ENCODE assay signal across 9 cellular contexts in the genomic region with DNA sequence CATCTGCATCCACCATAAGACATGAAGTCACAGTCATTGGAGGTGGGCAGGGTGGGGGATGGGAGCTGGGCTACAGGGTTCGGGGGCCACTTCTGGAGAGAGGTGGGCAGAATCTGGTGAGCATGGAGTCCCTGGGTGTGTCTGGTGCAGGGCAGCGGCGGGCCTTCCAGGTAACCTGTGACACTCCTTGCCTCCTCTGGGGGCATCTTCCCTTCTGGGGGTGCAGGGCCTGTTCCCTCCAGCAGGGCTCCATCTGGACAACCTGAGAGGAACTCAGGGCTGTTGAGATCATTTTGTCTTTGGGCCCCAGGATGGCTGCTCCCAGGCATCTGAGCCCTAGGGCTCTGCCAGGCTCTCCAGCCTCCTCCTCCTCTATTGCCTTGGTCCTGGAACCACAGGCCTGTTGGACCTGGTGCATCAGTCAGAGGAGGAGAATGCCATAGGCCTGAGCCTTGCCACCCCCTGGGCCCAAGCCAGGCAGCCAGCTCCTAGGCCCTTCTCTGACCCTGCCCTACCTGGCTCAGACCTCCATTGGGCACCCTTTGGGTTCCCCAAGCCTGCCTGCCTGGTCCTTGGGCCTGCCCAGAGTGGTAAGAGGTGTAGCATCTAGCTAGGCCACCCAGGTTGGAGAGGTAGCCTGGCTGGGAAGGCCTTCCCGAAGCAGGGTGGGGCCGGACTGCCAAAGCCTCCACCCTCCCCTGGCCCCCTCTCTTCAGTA. TPM values are rescaled to one million over a fixed set of nuclear protein-coding genes. Genes with fewer than 3 reads are reported as not detected.
DNase-seq lines count a peak whose midpoint lies in the region; ATAC-seq and TF ChIP-seq lines count a peak whose summit lies in the region.
"Had no signal": no experiment of that assay in that cellular context is flagged by ENCODE, and none has a peak within 500 bp of the region (broad histone marks: within the 10 kb centered on the region; RNA-seq: fewer than 3 reads in every experiment).

No MANE protein-coding gene starts in this region.

- POLR2A ChIA-PET in activated CD4-positive, alpha-beta memory T cell treated with anti-CD3 and anti-CD28 coated beads for 36 hours (lab: Charles Lee), result no interaction called here
- POLR2A ChIA-PET in activated CD4-positive, alpha-beta memory T cell treated with anti-CD3 and anti-CD28 coated beads, Interleukin-2, amount 10 ng/mL, durations not matched to agents 7 days and 5 days (lab: Charles Lee), result no interaction called here
- POLR2A ChIA-PET in RWPE1 (lab: Yijun Ruan, JAX; ENCODE audit: low non-redundant PET), result interaction anchor here (0.6 kb wide), 1 partner anchor 18 kb away, joined by 6 read pairs; no protein-coding TSS in a partner anchor

- H3K4me3 ChIP-seq in foreskin fibroblast (ENCODE audit: low read depth in 1 of 2, low read length in 2 of 2), result no peak overlapping the region
- no peak overlapping the region for H3K4me3 ChIP-seq in testis

- H3K4me1 Mint-ChIP-seq in activated CD4-positive, alpha-beta memory T cell treated with anti-CD3 and anti-CD28 coated beads for 36 hours (ENCODE audit: low read depth), result no peaks in the 10 kb centered on the region
- peaks cover 4% of the 10 kb centered on the region for H3K4me1 Mint-ChIP-seq in activated CD4-positive, alpha-beta memory T cell treated with anti-CD3 and anti-CD28 coated beads, Interleukin-2, amount 10 ng/mL, durations not matched to agents 7 days and 5 days

- CTCF ChIA-PET in activated CD4-positive, alpha-beta memory T cell treated with anti-CD3 and anti-CD28 coated beads for 36 hours (lab: Charles Lee), result interaction anchor here (1.1 to 8.1 kb wide), 4 partner anchors 29 to 122 kb away, joined by 5 to 182 read pairs (median 66); partner anchors contain the start of gene DAND5
- CTCF ChIA-PET in activated CD4-positive, alpha-beta memory T cell treated with anti-CD3 and anti-CD28 coated beads, Interleukin-2, amount 10 ng/mL, durations not matched to agents 7 days and 5 days (lab: Charles Lee), result interaction anchor here (1.9 kb wide), 1 partner anchor 112 kb away, joined by 9 read pairs; no protein-coding TSS in a partner anchor
- CTCF ChIA-PET in RWPE1 (lab: Yijun Ruan, JAX), result interaction anchor here (1.1 to 2.3 kb wide), 2 partner anchors 16 to 111 kb away, joined by 4 to 7 read pairs; no protein-coding TSS in a partner anchor

- no peak for TF ChIP-seq POLR2A in testis (IDR thresholded peaks at IDR 0.05)

- DNase-seq in activated CD4-positive, alpha-beta memory T cell treated with anti-CD3 and anti-CD28 coated beads for 36 hours, result peak; percentile 26
- DNase-seq in activated CD4-positive, alpha-beta memory T cell treated with anti-CD3 and anti-CD28 coated beads, Interleukin-2, amount 10 ng/mL, durations not matched to agents 7 days and 5 days, result no peak
- DNase-seq in RWPE1 (ENCODE audit: low spot score), result peak; percentile 51
- DNase-seq in foreskin fibroblast, result no peak
- no peak for DNase-seq in testis
- DNase-seq: NCI-H2029 had no signal

- peaks cover 37% of the 10 kb centered on the region for H3K4me1 ChIP-seq in testis

- no peaks in the 10 kb centered on the region for H3K27me3 Mint-ChIP-seq in activated CD4-positive, alpha-beta memory T cell treated with anti-CD3 and anti-CD28 coated beads for 36 hours
- peaks cover 12% of the 10 kb centered on the region for H3K27me3 Mint-ChIP-seq in activated CD4-positive, alpha-beta memory T cell treated with anti-CD3 and anti-CD28 coated beads, Interleukin-2, amount 10 ng/mL, durations not matched to agents 7 days and 5 days

- TF ChIP-seq CTCF in RWPE1 (conservative IDR thresholded peaks at IDR 0.05; ENCODE audit: low read depth), result no peak
- TF ChIP-seq CTCF in foreskin fibroblast (IDR thresholded peaks at IDR 0.05; ENCODE audit: low read depth, low read length), result peak; percentile 37
- TF ChIP-seq CTCF in testis (IDR thresholded peaks at IDR 0.05), result peak in 1 of 3 experiments; percentile 7

- no peaks in the 10 kb centered on the region for H3K27me3 ChIP-seq in testis

- intact Hi-C loops in activated CD4-positive, alpha-beta memory T cell treated with anti-CD3 and anti-CD28 coated beads for 36 hours (cut with micrococcal nuclease), result no loop called here
- intact Hi-C loops in testis (cut with DNase I; ENCODE audit: low total_unique reads), result no loop called here

- H3K9me3 ChIP-seq in testis, result no peaks in the 10 kb centered on the region

- H3K9me3 Mint-ChIP-seq in activated CD4-positive, alpha-beta memory T cell treated with anti-CD3 and anti-CD28 coated beads for 36 hours, result no peaks in the 10 kb centered on the region
- no peaks in the 10 kb centered on the region for H3K9me3 Mint-ChIP-seq in activated CD4-positive, alpha-beta memory T cell treated with anti-CD3 and anti-CD28 coated beads, Interleukin-2, amount 10 ng/mL, durations not matched to agents 7 days and 5 days

- no peaks in the 10 kb centered on the region for H3K36me3 ChIP-seq in testis (ENCODE audit: low read depth, missing control alignments)

- H3K27ac ChIP-seq in RWPE1 (peak overlapping the region; percentile 72), testis (peak overlapping the region; percentile 21 to 80)

- no peak overlapping the region for H3K4me3 Mint-ChIP-seq in activated CD4-positive, alpha-beta memory T cell treated with anti-CD3 and anti-CD28 coated beads for 36 hours
- H3K4me3 Mint-ChIP-seq in activated CD4-positive, alpha-beta memory T cell treated with anti-CD3 and anti-CD28 coated beads, Interleukin-2, amount 10 ng/mL, durations not matched to agents 7 days and 5 days, result no peak overlapping the region

- WGBS in testis, 2 donors, result 88 to 93% methylated on average over 3 to 5 of the region's 5 CpGs

- H3K27ac Mint-ChIP-seq in activated CD4-positive, alpha-beta memory T cell treated with anti-CD3 and anti-CD28 coated beads for 36 hours, result no peak overlapping the region
- no peak overlapping the region for H3K27ac Mint-ChIP-seq in activated CD4-positive, alpha-beta memory T cell treated with anti-CD3 and anti-CD28 coated beads, Interleukin-2, amount 10 ng/mL, durations not matched to agents 7 days and 5 days

- no peaks in the 10 kb centered on the region for H3K36me3 Mint-ChIP-seq in activated CD4-positive, alpha-beta memory T cell treated with anti-CD3 and anti-CD28 coated beads for 36 hours
- H3K36me3 Mint-ChIP-seq in activated CD4-positive, alpha-beta memory T cell treated with anti-CD3 and anti-CD28 coated beads, Interleukin-2, amount 10 ng/mL, durations not matched to agents 7 days and 5 days (ENCODE audit: low read depth), result no peaks in the 10 kb centered on the region

- ATAC-seq in HG03378 (IDR thresholded peaks at IDR 0.05; ENCODE audit: unreplicated experiment) (no peak), HG03457 (IDR thresholded peaks at IDR 0.05; ENCODE audit: unreplicated experiment) (no peak), GM19328 (IDR thresholded peaks at IDR 0.05; ENCODE audit: unreplicated experiment) (no peak)

RNA-seq across cellular contexts. Expression of gene LYL1, which starts 13.4 kb away (rescaled TPM):
- total RNA-seq in activated CD4-positive, alpha-beta memory T cell treated with anti-CD3 and anti-CD28 coated beads for 36 hours, result 1 to 10 TPM; 5.0 to 5.6 TPM
- total RNA-seq in activated CD4-positive, alpha-beta memory T cell treated with anti-CD3 and anti-CD28 coated beads, Interleukin-2, amount 10 ng/mL, durations not matched to agents 7 days and 5 days, result 1 to 10 TPM; 5.7 to 6.2 TPM
- 10 to 100 TPM; 15.9 to 35.8 TPM for total RNA-seq in testis
- polyA plus RNA-seq in testis (ENCODE audit: insufficient read depth, low read depth, low replicate concordance), result 21.9 TPM

RNA-seq across cellular contexts. Expression of gene TRMT1, which starts 27.2 kb away (rescaled TPM):
- 10 to 100 TPM; 59.2 to 61.3 TPM for total RNA-seq in activated CD4-positive, alpha-beta memory T cell treated with anti-CD3 and anti-CD28 coated beads for 36 hours
- total RNA-seq in activated CD4-positive, alpha-beta memory T cell treated with anti-CD3 and anti-CD28 coated beads, Interleukin-2, amount 10 ng/mL, durations not matched to agents 7 days and 5 days, result 10 to 100 TPM; 29.4 to 29.7 TPM
- 10 to 100 TPM; 44.8 to 50.0 TPM for total RNA-seq in testis
- polyA plus RNA-seq in testis (ENCODE audit: insufficient read depth, low read depth, low replicate concordance), result 35.9 TPM

RNA-seq across cellular contexts. Expression of gene NACC1, which starts 28.8 kb away (rescaled TPM):
- 10 to 100 TPM; 89.8 to 90.9 TPM for total RNA-seq in activated CD4-positive, alpha-beta memory T cell treated with anti-CD3 and anti-CD28 coated beads for 36 hours
- total RNA-seq in activated CD4-positive, alpha-beta memory T cell treated with anti-CD3 and anti-CD28 coated beads, Interleukin-2, amount 10 ng/mL, durations not matched to agents 7 days and 5 days, result 10 to 100 TPM; 74.5 to 82.2 TPM
- 100 to 1,000 TPM in 1 of 2 donors, 10 to 100 TPM in 1; 75.9 to 102 TPM for total RNA-seq in testis
- 38.2 TPM for polyA plus RNA-seq in testis (ENCODE audit: insufficient read depth, low read depth, low replicate concordance)

Comparison
In these comparisons a context has a peak if more than half of its experiments do, and no peak if none do; other contexts are left out.
1. DNase-seq: peak in activated CD4-positive, alpha-beta memory T cell treated with anti-CD3 and anti-CD28 coated beads for 36 hours (single experiment) and RWPE1 (single experiment); none in activated CD4-positive, alpha-beta memory T cell treated with anti-CD3 and anti-CD28 coated beads, Interleukin-2, amount 10 ng/mL, durations not matched to agents 7 days and 5 days (single experiment), foreskin fibroblast (0 of 2) and testis (single experiment).